In genomic region chr2:190979906-190980629, GRCh38 we compare ENCODE assay signal across 7 cellular contexts. TPM values are rescaled to one million over a fixed set of nuclear protein-coding genes. Genes with fewer than 3 reads are reported as not detected.
A peak's percentile ranks its signal among the peaks of the same experiment; 100 is the strongest.
DNase-seq lines count a peak whose midpoint lies in the region; ATAC-seq and TF ChIP-seq lines count a peak whose summit lies in the region.

No MANE protein-coding gene starts in this region.

- ATAC-seq in SK-N-SH treated with all-trans-retinoic acid at 6 μM for 48 hours (peak; percentile 50), Right ventricle myocardium inferior (peak; percentile 95), GM18858 (IDR thresholded peaks at IDR 0.05; ENCODE audit: unreplicated experiment) (no peak)

- intact Hi-C loops in Right ventricle myocardium inferior (cut with DNase I), result loop anchor here (2.0 kb wide), 1 partner anchor 35 kb away; the partner anchor contains the start of gene STAT1

- DNase-seq in HT1080 (ENCODE audit: low read depth), result peak; percentile 87
- peak; percentile 77 for DNase-seq in Right ventricle myocardium inferior (ENCODE audit: missing footprints)
- peak; percentile 88 for DNase-seq in smooth muscle cell of the brain vasculature (ENCODE audit: low read depth, low spot score)
- DNase-seq in stimulated activated CD4-positive, alpha-beta T cell treated with anti-CD3 and anti-CD28 coated beads, Interleukin-1b, Interleukin-23, amount 100 ng/mL, for 48 hours, result no peak
- no peak for DNase-seq in hippocampal formation (lab: John Stamatoyannopoulos, UW)

TF ChIP-seq in SK-N-SH treated with all-trans-retinoic acid at 6 μM for 48 hours, 23 proteins besides CTCF, POLR2A, EP300 and RAD21:
- TF ChIP-seq ESRRG (CRISPR knock-in tag; IDR thresholded peaks at IDR 0.05) (no peak), PATZ1 (CRISPR knock-in tag; IDR thresholded peaks at IDR 0.05; ENCODE audit: borderline replicate concordance) (peak; percentile 15; the same call in 1 of the 2 replicates), ZFP3 (CRISPR knock-in tag; IDR thresholded peaks at IDR 0.05) (no peak), ISL1 (CRISPR knock-in tag; IDR thresholded peaks at IDR 0.05) (peak; percentile 45; the same call in 1 of the 2 replicates), ZNF565 (CRISPR knock-in tag; conservative IDR thresholded peaks at IDR 0.05; ENCODE audit: low read depth) (no peak), OSR1 (CRISPR knock-in tag; IDR thresholded peaks at IDR 0.05) (no peak), ARNTL (CRISPR knock-in tag; IDR thresholded peaks at IDR 0.05; ENCODE audit: borderline replicate concordance, low read depth) (no peak), CSDC2 (CRISPR knock-in tag; IDR thresholded peaks at IDR 0.05) (no peak), RARB (CRISPR knock-in tag; IDR thresholded peaks at IDR 0.05) (no peak), ZNF8 (CRISPR knock-in tag; IDR thresholded peaks at IDR 0.05) (no peak), GLIS3 (CRISPR knock-in tag; IDR thresholded peaks at IDR 0.05) (no peak), ZC3H10 (CRISPR knock-in tag; IDR thresholded peaks at IDR 0.05) (no peak), BACH2 (CRISPR knock-in tag; IDR thresholded peaks at IDR 0.05; ENCODE audit: borderline replicate concordance) (no peak), ZFP30 (CRISPR knock-in tag; IDR thresholded peaks at IDR 0.05) (no peak), ZNF70 (CRISPR knock-in tag; IDR thresholded peaks at IDR 0.05) (no peak), TOX (CRISPR knock-in tag; IDR thresholded peaks at IDR 0.05; ENCODE audit: borderline replicate concordance) (no peak), PPARA (CRISPR knock-in tag; IDR thresholded peaks at IDR 0.05; ENCODE audit: borderline replicate concordance) (no peak), SNAI2 (CRISPR knock-in tag; IDR thresholded peaks at IDR 0.05) (peak; percentile 43; the same call in 1 of the 2 replicates), CREB5 (CRISPR knock-in tag; IDR thresholded peaks at IDR 0.05; ENCODE audit: low read depth) (no peak), TCF4 (CRISPR knock-in tag; IDR thresholded peaks at IDR 0.05; ENCODE audit: borderline replicate concordance) (peak; percentile 33; the same call in 1 of the 2 replicates)
- TF ChIP-seq, protein P1, sequence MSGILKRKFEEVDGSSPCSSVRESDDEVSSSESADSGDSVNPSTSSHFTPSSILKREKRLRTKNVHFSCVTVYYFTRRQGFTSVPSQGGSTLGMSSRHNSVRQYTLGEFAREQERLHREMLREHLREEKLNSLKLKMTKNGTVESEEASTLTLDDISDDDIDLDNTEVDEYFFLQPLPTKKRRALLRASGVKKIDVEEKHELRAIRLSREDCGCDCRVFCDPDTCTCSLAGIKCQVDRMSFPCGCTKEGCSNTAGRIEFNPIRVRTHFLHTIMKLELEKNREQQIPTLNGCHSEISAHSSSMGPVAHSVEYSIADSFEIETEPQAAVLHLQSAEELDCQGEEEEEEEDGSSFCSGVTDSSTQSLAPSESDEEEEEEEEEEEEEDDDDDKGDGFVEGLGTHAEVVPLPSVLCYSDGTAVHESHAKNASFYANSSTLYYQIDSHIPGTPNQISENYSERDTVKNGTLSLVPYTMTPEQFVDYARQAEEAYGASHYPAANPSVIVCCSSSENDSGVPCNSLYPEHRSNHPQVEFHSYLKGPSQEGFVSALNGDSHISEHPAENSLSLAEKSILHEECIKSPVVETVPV (CRISPR knock-in tag; IDR thresholded peaks at IDR 0.05), result no peak
- TF ChIP-seq, protein P2, sequence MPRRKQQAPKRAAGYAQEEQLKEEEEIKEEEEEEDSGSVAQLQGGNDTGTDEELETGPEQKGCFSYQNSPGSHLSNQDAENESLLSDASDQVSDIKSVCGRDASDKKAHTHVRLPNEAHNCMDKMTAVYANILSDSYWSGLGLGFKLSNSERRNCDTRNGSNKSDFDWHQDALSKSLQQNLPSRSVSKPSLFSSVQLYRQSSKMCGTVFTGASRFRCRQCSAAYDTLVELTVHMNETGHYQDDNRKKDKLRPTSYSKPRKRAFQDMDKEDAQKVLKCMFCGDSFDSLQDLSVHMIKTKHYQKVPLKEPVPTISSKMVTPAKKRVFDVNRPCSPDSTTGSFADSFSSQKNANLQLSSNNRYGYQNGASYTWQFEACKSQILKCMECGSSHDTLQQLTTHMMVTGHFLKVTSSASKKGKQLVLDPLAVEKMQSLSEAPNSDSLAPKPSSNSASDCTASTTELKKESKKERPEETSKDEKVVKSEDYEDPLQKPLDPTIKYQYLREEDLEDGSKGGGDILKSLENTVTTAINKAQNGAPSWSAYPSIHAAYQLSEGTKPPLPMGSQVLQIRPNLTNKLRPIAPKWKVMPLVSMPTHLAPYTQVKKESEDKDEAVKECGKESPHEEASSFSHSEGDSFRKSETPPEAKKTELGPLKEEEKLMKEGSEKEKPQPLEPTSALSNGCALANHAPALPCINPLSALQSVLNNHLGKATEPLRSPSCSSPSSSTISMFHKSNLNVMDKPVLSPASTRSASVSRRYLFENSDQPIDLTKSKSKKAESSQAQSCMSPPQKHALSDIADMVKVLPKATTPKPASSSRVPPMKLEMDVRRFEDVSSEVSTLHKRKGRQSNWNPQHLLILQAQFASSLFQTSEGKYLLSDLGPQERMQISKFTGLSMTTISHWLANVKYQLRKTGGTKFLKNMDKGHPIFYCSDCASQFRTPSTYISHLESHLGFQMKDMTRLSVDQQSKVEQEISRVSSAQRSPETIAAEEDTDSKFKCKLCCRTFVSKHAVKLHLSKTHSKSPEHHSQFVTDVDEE (CRISPR knock-in tag; IDR thresholded peaks at IDR 0.05), result peak; percentile 77; the same call in 1 of the 2 replicates
- TF ChIP-seq, protein P3, sequence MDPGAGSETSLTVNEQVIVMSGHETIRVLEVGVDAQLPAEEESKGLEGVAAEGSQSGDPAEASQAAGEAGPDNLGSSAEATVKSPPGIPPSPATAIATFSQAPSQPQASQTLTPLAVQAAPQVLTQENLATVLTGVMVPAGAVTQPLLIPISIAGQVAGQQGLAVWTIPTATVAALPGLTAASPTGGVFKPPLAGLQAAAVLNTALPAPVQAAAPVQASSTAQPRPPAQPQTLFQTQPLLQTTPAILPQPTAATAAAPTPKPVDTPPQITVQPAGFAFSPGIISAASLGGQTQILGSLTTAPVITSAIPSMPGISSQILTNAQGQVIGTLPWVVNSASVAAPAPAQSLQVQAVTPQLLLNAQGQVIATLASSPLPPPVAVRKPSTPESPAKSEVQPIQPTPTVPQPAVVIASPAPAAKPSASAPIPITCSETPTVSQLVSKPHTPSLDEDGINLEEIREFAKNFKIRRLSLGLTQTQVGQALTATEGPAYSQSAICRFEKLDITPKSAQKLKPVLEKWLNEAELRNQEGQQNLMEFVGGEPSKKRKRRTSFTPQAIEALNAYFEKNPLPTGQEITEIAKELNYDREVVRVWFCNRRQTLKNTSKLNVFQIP (CRISPR knock-in tag; IDR thresholded peaks at IDR 0.05; ENCODE audit: borderline replicate concordance, low read depth), result no peak

RNA-seq across cellular contexts. Expression of gene STAT1, which starts 33.9 kb away (rescaled TPM):
- 29.6 and 30.7 TPM in 2 replicates for total RNA-seq in HT1080 (2014; rRNA removed; shearing (Covaris generic))
- 29.5 and 37.3 TPM in 2 replicates for polyA plus RNA-seq in HT1080 (2015; cell fraction: cytosol; rRNA removed)
- polyA plus RNA-seq in HT1080 (2015; cell fraction: nucleus; rRNA removed), result 73.2 and 74.6 TPM in 2 replicates
- 35.5 TPM for total RNA-seq in Right ventricle myocardium inferior

Comparison
In these comparisons a context has a peak if more than half of its experiments do, and no peak if none do; other contexts are left out.
1. DNase-seq: peak in HT1080 (single experiment), Right ventricle myocardium inferior (single experiment) and smooth muscle cell of the brain vasculature (single experiment); none in stimulated activated CD4-positive, alpha-beta T cell treated with anti-CD3 and anti-CD28 coated beads, Interleukin-1b, Interleukin-23, amount 100 ng/mL, for 48 hours (single experiment) and hippocampal formation (0 of 2).